8 cellular contexts compared by ENCODE assay signal in genomic region chr19:18007939-18008673, GRCh38. TPM values are rescaled to one million over a fixed set of nuclear protein-coding genes. Genes with fewer than 3 reads are reported as not detected.
DNase-seq lines count a peak whose midpoint lies in the region; ATAC-seq, FAIRE-seq and TF ChIP-seq lines count a peak whose summit lies in the region.

TSS of gene ARRDC2 (plus strand) at chr19:18008170. CDS start at chr19:18008311, 141 bp downstream.

- peak; percentile 84 for ATAC-seq in activated CD4-positive, alpha-beta T cell treated with anti-CD3 and anti-CD28 coated beads for 36 hours

- peaks cover 39% of the 10 kb centered on the region for H3K36me3 ChIP-seq in CD4-positive, alpha-beta memory T cell (ENCODE audit: insufficient read depth, low read length)
- peaks cover 0 to 4% of the 10 kb centered on the region in 2 donors for H3K36me3 ChIP-seq in kidney (ENCODE audit: control insufficient read depth in 1 of 2, insufficient read depth in 2 of 2, low read length in 2 of 2)

- peaks cover 14 to 55% (median 27%) of the 10 kb centered on the region in 4 donors for H3K4me1 Mint-ChIP-seq in CD4-positive, alpha-beta memory T cell
- H3K4me1 Mint-ChIP-seq in activated CD4-positive, alpha-beta T cell treated with anti-CD3 and anti-CD28 coated beads for 36 hours: peaks cover 28% of the 10 kb centered on the region

- H3K4me1 ChIP-seq in CD4-positive, alpha-beta memory T cell (ENCODE audit: insufficient read depth, low read length): peaks cover 54% of the 10 kb centered on the region
- peaks cover 5 to 16% of the 10 kb centered on the region in 2 donors for H3K4me1 ChIP-seq in kidney (ENCODE audit: control insufficient read depth in 1 of 2, insufficient read depth in 1 of 2, low read depth in 1 of 2, low read length in 2 of 2)

- H3K9ac ChIP-seq in kidney (ENCODE audit: low read length in 2 of 2): peak within 1 kb of the TSS; percentile 76 to 80

- intact Hi-C loops in CD4-positive, alpha-beta memory T cell (cut with micrococcal nuclease): loop anchor here (1.0 to 10.0 kb wide), 8 partner anchors 13 to 407 kb away; partner anchors contain the start of genes PIK3R2 and SSBP4
- intact Hi-C loops in activated CD4-positive, alpha-beta T cell treated with anti-CD3 and anti-CD28 coated beads for 36 hours (cut with DNase I, micrococcal nuclease): loop anchor here (1.0 to 10.0 kb wide), 9 partner anchors 13 to 245 kb away; partner anchors contain the start of gene PIK3R2 (in 1 of the 2)
- intact Hi-C loops in kidney (cut with DNase I): loop anchor here (5.0 kb wide), 1 partner anchor 49 kb away; no protein-coding TSS in a partner anchor

- H3K36me3 Mint-ChIP-seq in CD4-positive, alpha-beta memory T cell: peaks cover 24 to 36% of the 10 kb centered on the region in 2 donors
- peaks cover 34% of the 10 kb centered on the region for H3K36me3 Mint-ChIP-seq in activated CD4-positive, alpha-beta T cell treated with anti-CD3 and anti-CD28 coated beads for 36 hours (ENCODE audit: low read depth)

- H3K27me3 ChIP-seq in CD4-positive, alpha-beta memory T cell (ENCODE audit: insufficient read depth, low read length): no peaks in the 10 kb centered on the region

- H3K27ac ChIP-seq in CD4-positive, alpha-beta memory T cell (ENCODE audit: low read depth, low read length): peak within 1 kb of the TSS; percentile 95
- H3K27ac ChIP-seq in kidney (ENCODE audit: low read depth in 2 of 2, low read length in 2 of 2): peak within 1 kb of the TSS; percentile 83 to 85

- POLR2A ChIA-PET in CD4-positive, alpha-beta memory T cell (lab: Charles Lee; ENCODE audit: partially characterized antibody): interaction anchor here (0.7 to 9.3 kb wide), 20 partner anchors 9 to 411 kb away, joined by 3 to 140 read pairs (median 4); partner anchors contain the start of genes CCDC124, IL12RB1, JUND and PIK3R2
- POLR2A ChIA-PET in activated CD4-positive, alpha-beta T cell treated with anti-CD3 and anti-CD28 coated beads for 36 hours (lab: Charles Lee): interaction anchor here (0.6 kb wide), 1 partner anchor 825 kb away, joined by 4 read pairs; no protein-coding TSS in a partner anchor

- peak within 1 kb of the TSS; percentile 86 to 95 (median 90) for H3K4me3 Mint-ChIP-seq in CD4-positive, alpha-beta memory T cell
- peak within 1 kb of the TSS; percentile 73 for H3K4me3 Mint-ChIP-seq in activated CD4-positive, alpha-beta T cell treated with anti-CD3 and anti-CD28 coated beads for 36 hours

- no peak for TF ChIP-seq CTCF in kidney (IDR thresholded peaks at IDR 0.05; ENCODE audit: borderline replicate concordance, extremely low read depth, insufficient read depth)

- H3K27ac Mint-ChIP-seq in CD4-positive, alpha-beta memory T cell: peak within 1 kb of the TSS; percentile 95 to 100 (median 97)
- peak within 1 kb of the TSS; percentile 81 for H3K27ac Mint-ChIP-seq in activated CD4-positive, alpha-beta T cell treated with anti-CD3 and anti-CD28 coated beads for 36 hours

- H3K4me3 ChIP-seq in CD4-positive, alpha-beta memory T cell (ENCODE audit: low read length in 2 of 2): peak within 1 kb of the TSS; percentile 23 to 68
- H3K4me3 ChIP-seq in kidney (ENCODE audit: low read length in 2 of 2): peak within 1 kb of the TSS; percentile 69 to 78

- FAIRE-seq in kidney (lab: Jason Lieb, UNC): no peak

- no peaks in the 10 kb centered on the region for H3K9me3 Mint-ChIP-seq in CD4-positive, alpha-beta memory T cell
- H3K9me3 Mint-ChIP-seq in activated CD4-positive, alpha-beta T cell treated with anti-CD3 and anti-CD28 coated beads for 36 hours (ENCODE audit: low read depth): no peaks in the 10 kb centered on the region

- no peaks in the 10 kb centered on the region for H3K27me3 Mint-ChIP-seq in CD4-positive, alpha-beta memory T cell
- H3K27me3 Mint-ChIP-seq in activated CD4-positive, alpha-beta T cell treated with anti-CD3 and anti-CD28 coated beads for 36 hours: no peaks in the 10 kb centered on the region

- peak; percentile 85 to 91 (median 90) for DNase-seq in CD4-positive, alpha-beta memory T cell
- DNase-seq in GOT3 (lab: John Stamatoyannopoulos, UW) (peak; percentile 37), NCI-H2081 (lab: John Stamatoyannopoulos, UW) (peak; percentile 87 to 89), cerebellum (ENCODE audit: low spot score) (peak; percentile 98), kidney (peak; percentile 98), GF-D8 (lab: John Stamatoyannopoulos, UW) (no peak)
- DNase-seq in activated CD4-positive, alpha-beta T cell treated with anti-CD3 and anti-CD28 coated beads for 36 hours: peak; percentile 94
- DNase-seq in stimulated activated CD4-positive, alpha-beta T cell treated with anti-CD3 and anti-CD28 coated beads, Interleukin-12 subunit alpha, Interleukin-12 subunit beta, amount 100 ng/mL, for 4 hours: peak; percentile 85

- CTCF ChIA-PET in CD4-positive, alpha-beta memory T cell (lab: Charles Lee; ENCODE audit: partially characterized antibody): interaction anchor here (0.8 to 5.9 kb wide), 15 partner anchors 16 to 242 kb away, joined by 3 to 148 read pairs (median 4); no protein-coding TSS in a partner anchor
- CTCF ChIA-PET in activated CD4-positive, alpha-beta T cell treated with anti-CD3 and anti-CD28 coated beads for 36 hours (lab: Charles Lee): interaction anchor here (0.6 to 6.0 kb wide), 17 partner anchors 9 to 153 kb away, joined by 3 to 71 read pairs (median 5); partner anchors contain the start of gene CCDC124

- H3K9me3 ChIP-seq in CD4-positive, alpha-beta memory T cell (ENCODE audit: control insufficient read depth in 1 of 2, low read length in 2 of 2): no peaks in the 10 kb centered on the region
- no peaks in the 10 kb centered on the region for H3K9me3 ChIP-seq in kidney (ENCODE audit: control insufficient read depth in 1 of 2, low read length in 2 of 2)

RNA-seq across cellular contexts. Expression of gene ARRDC2, which starts in this region (rescaled TPM):
- total RNA-seq in CD4-positive, alpha-beta memory T cell: 100 to 1,000 TPM; 136 to 138 TPM
- polyA plus RNA-seq in CD4-positive, alpha-beta memory T cell: 10 to 100 TPM; 39.8 to 47.9 TPM
- 10 to 100 TPM; 13.5 to 21.7 TPM for total RNA-seq in activated CD4-positive, alpha-beta T cell treated with anti-CD3 and anti-CD28 coated beads for 36 hours
- 5.6 TPM for total RNA-seq in cerebellum
- 68.4 TPM for total RNA-seq in kidney
- 20.8 TPM for polyA plus RNA-seq in kidney (ENCODE audit: insufficient read depth, low read depth, low replicate concordance)
